Comparison of ENCODE assay signal across 21 cellular contexts in the genomic region with DNA sequence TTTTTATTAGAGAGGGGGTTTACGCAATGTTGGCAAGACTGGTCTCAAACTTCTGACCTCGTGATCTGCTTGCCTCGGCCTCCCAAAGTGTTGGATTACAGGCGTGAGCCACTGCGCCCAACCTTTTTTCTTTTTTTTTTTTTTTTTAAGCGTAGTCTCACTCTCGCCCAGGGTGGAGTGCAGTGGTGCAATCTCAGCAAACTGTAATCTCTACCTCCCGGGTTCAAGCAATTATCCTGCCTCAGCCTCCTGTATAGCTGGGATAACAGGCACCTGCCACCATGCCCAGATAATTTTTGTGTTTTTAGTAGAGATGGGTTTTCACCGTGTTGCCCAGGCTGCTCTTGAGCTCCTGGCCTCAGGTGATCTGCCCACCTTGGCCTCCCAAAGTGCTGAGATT. TPM values are rescaled to one million over a fixed set of nuclear protein-coding genes. Genes with fewer than 3 reads are reported as not detected.
DNase-seq lines count a peak whose midpoint lies in the region; ATAC-seq, FAIRE-seq and TF ChIP-seq lines count a peak whose summit lies in the region.
"Had no signal": no experiment of that assay in that cellular context is flagged by ENCODE, and none has a peak within 500 bp of the region (broad histone marks: within the 10 kb centered on the region; RNA-seq: fewer than 3 reads in every experiment).

No MANE protein-coding gene starts in this region.

- FAIRE-seq in K562 (lab: Jason Lieb, UNC) = no peak
- no peak for FAIRE-seq in HepG2 (lab: Jason Lieb, UNC)
- FAIRE-seq: A204.1, D721Med, G401.6, GM12891 had no signal

- BruUV-seq in K562 (replicated peaks; lab: Mats Ljungman, UMichigan) = no TSS peak
- BruUV-seq in HepG2 (replicated peaks; lab: Mats Ljungman, UMichigan) = no TSS peak

- H3K79me2 ChIP-seq in K562 (ENCODE audit: control insufficient read depth, insufficient read depth, low read length) = no peaks in the 10 kb centered on the region
- no peaks in the 10 kb centered on the region for H3K79me2 ChIP-seq in HepG2 (ENCODE audit: insufficient read depth, low read length)

- H3K9me1 ChIP-seq in K562 (ENCODE audit: control insufficient read depth, insufficient read depth, low read length) = no peaks in the 10 kb centered on the region

- POLR2A ChIA-PET in HEK293T (lab: Yijun Ruan, JAX) (interaction anchor here (2.1 kb wide), 1 partner anchor 9 kb away, joined by 15 read pairs; a partner anchor contains a TSS), K562 (lab: Yijun Ruan, JAX) (interaction anchor here (0.8 kb wide), 1 partner anchor 7 kb away, joined by 4 read pairs; no protein-coding TSS in a partner anchor), HepG2 (lab: Yijun Ruan, JAX) (interaction anchor here (2.7 to 3.6 kb wide), 2 partner anchors 8 to 13 kb away, joined by 9 to 42 read pairs; a partner anchor contains a TSS)

- CTCF ChIA-PET in HEK293T (lab: Yijun Ruan, JAX) (interaction anchor here (0.6 kb wide), 1 partner anchor 160 kb away, joined by 3 read pairs; no protein-coding TSS in a partner anchor), K562 (lab: Yijun Ruan, JAX; ENCODE audit: low intra/inter-chr PET ratio) (no interaction called here), HepG2 (lab: Yijun Ruan, JAX; ENCODE audit: low intra/inter-chr PET ratio, low total read pairs) (no interaction called here)

- H3K9me3 ChIP-seq in K562 (replicated peaks; ENCODE audit: control insufficient read depth, insufficient read depth, low read depth, low read length) (no peaks in the 10 kb centered on the region), HepG2 (ENCODE audit: low read length) (no peaks in the 10 kb centered on the region), esophagus squamous epithelium (no peaks in the 10 kb centered on the region)
- H3K9me3 ChIP-seq: BE2C, BLaER1, Caco-2 had no signal

- 24% methylated on average over 7 of the region's 9 CpGs for WGBS in K562 (ENCODE audit: insufficient coverage, low coverage, missing lambda C conversion rate)
- WGBS in HepG2 (ENCODE audit: low lambda C conversion rate) = 68% methylated on average over 9 of the region's 9 CpGs
- WGBS in esophagus squamous epithelium, 2 donors = 84 to 89% methylated on average over 9 of the region's 9 CpGs

- TF ChIP-seq CTCF in K562 (IDR thresholded peaks at IDR 0.05 in 2 of 3, conservative IDR thresholded peaks at IDR 0.05 in 1 of 3; ENCODE audit: insufficient read depth in 2 of 3, low read depth in 1 of 3, low read length in 3 of 3) (no peak), HepG2 (CRISPR knock-in tag; IDR thresholded peaks at IDR 0.05) (no peak), esophagus squamous epithelium (IDR thresholded peaks at IDR 0.05) (no peak)

- no peak overlapping the region for H3K4me2 ChIP-seq in K562 (ENCODE audit: insufficient read depth, low read length)
- H3K4me2 ChIP-seq in HepG2 (ENCODE audit: low read depth, low read length) = no peak overlapping the region
- H3K4me2 ChIP-seq: BLaER1 had no signal

- no peak for DNase-seq in HEK293T (ENCODE audit: extremely low spot score)
- DNase-seq in K562 (ENCODE audit: extremely low read depth in 1 of 4, low spot score in 3 of 4) = no peak
- no peak for DNase-seq in HepG2 (ENCODE audit: low spot score)
- no peak for DNase-seq in C1 segment of cervical spinal cord (lab: John Stamatoyannopoulos, UW)
- no peak for DNase-seq in Right ventricle myocardium superior
- no peak for DNase-seq in esophagus squamous epithelium (lab: John Stamatoyannopoulos, UW)
- DNase-seq: 8988T; ACHN; BE2C; Caco-2; Calu3; CD4-positive, alpha-beta T cell; CD8-positive, alpha-beta T cell; DMS79 treated with DMSO at 0.1 percent for 48 hours; GF-D8 had no signal

- ATAC-seq in K562 (no peak), HepG2 (peak; percentile 15; the same call in 1 of the 3 replicates), Right ventricle myocardium superior (ENCODE audit: poor library complexity) (no peak)
- ATAC-seq: CD8-positive, alpha-beta T cell had no signal

- no peak overlapping the region for H3K9ac ChIP-seq in K562 (ENCODE audit: insufficient read depth in 1 of 2, low read depth in 2 of 2, low read length in 2 of 2)
- no peak overlapping the region for H3K9ac ChIP-seq in HepG2 (ENCODE audit: insufficient read depth, low read depth, low read length)
- H3K9ac ChIP-seq: BLaER1 had no signal

- H4K20me1 ChIP-seq in K562 (replicated peaks; ENCODE audit: control insufficient read depth, insufficient read depth, low read length) (no peaks in the 10 kb centered on the region), HepG2 (ENCODE audit: insufficient read depth, low read length) (no peaks in the 10 kb centered on the region)
- H4K20me1 ChIP-seq: BLaER1 had no signal

- TF ChIP-seq RAD21 in K562 (CRISPR knock-in tag; conservative IDR thresholded peaks at IDR 0.05 in 1 of 2, IDR thresholded peaks at IDR 0.05 in 1 of 2) (no peak), HepG2 (CRISPR knock-in tag; IDR thresholded peaks at IDR 0.05) (no peak)

- TF ChIP-seq EP300 in K562 (IDR thresholded peaks at IDR 0.05; ENCODE audit: low read length) (no peak), HepG2 (IDR thresholded peaks at IDR 0.05; ENCODE audit: low read depth in 2 of 2, low read length in 2 of 2) (no peak), HepG2 (CRISPR knock-in tag; IDR thresholded peaks at IDR 0.05; ENCODE audit: borderline replicate concordance) (no peak)

- H3K27me3 ChIP-seq in K562 (ENCODE audit: control insufficient read depth in 2 of 2, insufficient read depth in 2 of 2, low read length in 2 of 2) (no peaks in the 10 kb centered on the region), HepG2 (ENCODE audit: control insufficient read depth in 1 of 2, insufficient read depth in 2 of 2, low read length in 2 of 2) (no peaks in the 10 kb centered on the region), esophagus squamous epithelium (no peaks in the 10 kb centered on the region)
- H3K27me3 ChIP-seq: BE2C, BLaER1 had no signal

- H3K4me1 ChIP-seq in K562 (replicated peaks in 1 of 2; ENCODE audit: control insufficient read depth in 2 of 2, insufficient read depth in 2 of 2, low read length in 2 of 2) (no peaks in the 10 kb centered on the region), HepG2 (ENCODE audit: insufficient read depth, low read length) (peaks cover 20% of the 10 kb centered on the region), esophagus squamous epithelium (no peaks in the 10 kb centered on the region)
- H3K4me1 ChIP-seq: BE2C, BLaER1, Caco-2 had no signal

- H2AFZ ChIP-seq in K562 (ENCODE audit: low read depth, low read length) (no peak overlapping the region), HepG2 (ENCODE audit: low read length) (no peak overlapping the region)

- TF ChIP-seq POLR2A in K562 (conservative IDR thresholded peaks at IDR 0.05) (no peak), HepG2 (IDR thresholded peaks at IDR 0.05; ENCODE audit: insufficient read depth in 1 of 2, low read depth in 2 of 2, low read length in 2 of 2) (no peak), esophagus squamous epithelium (IDR thresholded peaks at IDR 0.05) (no peak)

- no peaks in the 10 kb centered on the region for H3K36me3 ChIP-seq in K562 (ENCODE audit: control insufficient read depth, insufficient read depth, low read length)
- H3K36me3 ChIP-seq in HepG2 (replicated peaks in 1 of 2; ENCODE audit: control insufficient read depth in 1 of 2, insufficient read depth in 2 of 2, low read length in 2 of 2) = no peaks in the 10 kb centered on the region
- no peaks in the 10 kb centered on the region for H3K36me3 ChIP-seq in esophagus squamous epithelium
- H3K36me3 ChIP-seq: BE2C, BLaER1 had no signal

- H3K4me3 ChIP-seq in K562 (no peak overlapping the region), HepG2 (replicated peaks in 1 of 3; ENCODE audit: insufficient read depth in 1 of 3, low read depth in 2 of 3, low read length in 3 of 3) (no peak overlapping the region), esophagus squamous epithelium (no peak overlapping the region)
- H3K4me3 ChIP-seq: BLaER1 had no signal

- in situ Hi-C loops in K562 (cut with MboI) (no loop called here), HepG2 (cut with HindIII; ENCODE audit: extremely low pct_ligation_motif_present, low pct_unique_long_range_greater_than_20kb) (no loop called here)

- H3K27ac ChIP-seq in K562 (ENCODE audit: extremely low read depth, low read depth, low read length) (no peak overlapping the region), HepG2 (ENCODE audit: extremely low read length, insufficient read depth, low read length) (no peak overlapping the region), esophagus squamous epithelium (no peak overlapping the region)
- H3K27ac ChIP-seq: BLaER1, C4-2B had no signal

- intact Hi-C loops in K562 (cut with micrococcal nuclease) = no loop called here
- intact Hi-C loops in HepG2 (cut with micrococcal nuclease; ENCODE audit: unreplicated experiment) = no loop called here
- intact Hi-C loops in Right ventricle myocardium superior (cut with DNase I) = no loop called here
- intact Hi-C loops in esophagus squamous epithelium (cut with DNase I) = no loop called here

RNA-seq across cellular contexts. Expression of a gene that starts 8.8 kb away (rescaled TPM):
- 177 and 415 TPM in 2 replicates for total RNA-seq in K562 (2011; cell fraction: chromatin; rRNA removed; ENCODE audit: low replicate concordance)
- total RNA-seq in K562 (2011; cell fraction: nucleolus; rRNA removed) = 74.5 and 93.7 TPM in 2 replicates
- total RNA-seq in K562 (2011; cell fraction: nucleoplasm; rRNA removed) = 146 and 178 TPM in 2 replicates
- total RNA-seq in K562 (2014; rRNA removed) (78.1 and 78.8 TPM in 2 replicates), K562 (2014; rRNA removed; fragmentation: Illumina TruSeq; extraction: Trizol) (111 and 118 TPM in 2 replicates), K562 (2015; rRNA removed; fragmentation: Illumina TruSeq; extraction: Trizol) (101 and 107 TPM in 2 replicates), K562 (2021) (90.4 and 90.9 TPM in 2 replicates), HepG2 (2016; rRNA removed; fragmentation: Illumina TruSeq; extraction: Trizol) (560 and 761 TPM in 2 replicates), Right ventricle myocardium superior (145 TPM), esophagus squamous epithelium (100 to 1,000 TPM; 175 to 250 (median 194) TPM)
- polyA plus RNA-seq in K562 (2011; rRNA removed) (91.9 and 96.3 TPM in 2 replicates), K562 (2014; fragmentation: Illumina TruSeq; extraction: Trizol) (56.5 and 62.8 TPM in 2 replicates), K562 (2014; fragmentation: Nextera tagmentation; extraction: Ambion mirVana) (10 to 100 TPM; 27.9 to 37.2 TPM), K562 (2014; rRNA removed) (47.9 and 48.0 TPM in 2 replicates), HepG2 (2011; rRNA removed) (251 and 312 TPM in 2 replicates)
- polyA plus RNA-seq in K562 (2011; cell fraction: cytosol; rRNA removed) = 33.4 and 48.7 TPM in 2 replicates
- polyA plus RNA-seq in K562 (2011; cell fraction: nucleus; rRNA removed) = 139 and 144 TPM in 2 replicates
- polyA plus RNA-seq in K562 (2012) = 50.0 and 52.2 TPM in 2 replicates
- 333 and 390 TPM in 2 replicates for polyA minus RNA-seq in K562 (2011; rRNA and poly(A)+ RNA removed)
- 93.5 and 122 TPM in 2 replicates for polyA minus RNA-seq in K562 (2011; cell fraction: cytosol; rRNA and poly(A)+ RNA removed)
- polyA minus RNA-seq in K562 (2011; cell fraction: nucleus; rRNA and poly(A)+ RNA removed) = 108 and 146 TPM in 2 replicates
- total RNA-seq in HepG2 (2016; cell fraction: cytosol; rRNA removed; fragmentation: Illumina TruSeq; extraction: Trizol; ENCODE audit: low read depth) = 152 and 185 TPM in 2 replicates
- total RNA-seq in HepG2 (2016; cell fraction: insoluble cytoplasmic fraction; rRNA removed; fragmentation: Illumina TruSeq; extraction: Trizol) = 547 and 739 TPM in 2 replicates
- total RNA-seq in HepG2 (2016; cell fraction: membrane; rRNA removed; fragmentation: Illumina TruSeq; extraction: Trizol) = 193 and 217 TPM in 2 replicates
- 529 and 592 TPM in 2 replicates for total RNA-seq in HepG2 (2016; cell fraction: nucleus; rRNA removed; fragmentation: Illumina TruSeq; extraction: Trizol)
- polyA plus RNA-seq in HepG2 (2011; cell fraction: cytosol; rRNA removed) = 136 and 176 TPM in 2 replicates
- polyA plus RNA-seq in HepG2 (2011; cell fraction: nucleus; rRNA removed) = 261 and 311 TPM in 2 replicates
- 201 and 210 TPM in 2 replicates for polyA plus RNA-seq in HepG2 (2012)
- polyA plus RNA-seq in HepG2 (2016; cell fraction: cytosol; fragmentation: Illumina TruSeq; extraction: Trizol; ENCODE audit: low read depth) = 18.3 and 18.5 TPM in 2 replicates
- 345 and 361 TPM in 2 replicates for polyA plus RNA-seq in HepG2 (2016; cell fraction: insoluble cytoplasmic fraction; fragmentation: Illumina TruSeq; extraction: Trizol; ENCODE audit: low read depth)
- 42.8 and 42.9 TPM in 2 replicates for polyA plus RNA-seq in HepG2 (2016; cell fraction: membrane; fragmentation: Illumina TruSeq; extraction: Trizol; ENCODE audit: low read depth)
- 433 and 489 TPM in 2 replicates for polyA plus RNA-seq in HepG2 (2016; cell fraction: nucleus; fragmentation: Illumina TruSeq; extraction: Trizol; ENCODE audit: insufficient read depth, low read depth)
- polyA minus RNA-seq in HepG2 (2011; rRNA and poly(A)+ RNA removed; ENCODE audit: low replicate concordance) = 372 and 1,089 TPM in 2 replicates
- polyA minus RNA-seq in HepG2 (2011; cell fraction: cytosol; rRNA and poly(A)+ RNA removed) = 426 and 459 TPM in 2 replicates
- 772 and 919 TPM in 2 replicates for polyA minus RNA-seq in HepG2 (2011; cell fraction: nucleus; rRNA and poly(A)+ RNA removed)
